ENCODE assay signal across 10 cellular contexts in genomic region chr12:1776139-1776975, GRCh38. TPM values are rescaled to one million over a fixed set of nuclear protein-coding genes. Genes with fewer than 3 reads are reported as not detected.
DNase-seq lines count a peak whose midpoint lies in the region; ATAC-seq and TF ChIP-seq lines count a peak whose summit lies in the region.
"Had no signal": no experiment of that assay in that cellular context is flagged by ENCODE, and none has a peak within 500 bp of the region (broad histone marks: within the 10 kb centered on the region; RNA-seq: fewer than 3 reads in every experiment).

No MANE protein-coding gene starts in this region.

- DNase-seq in activated naive CD4-positive, alpha-beta T cell treated with Interleukin-2 at 50 U/mL for 16 hours = no peak
- DNase-seq in SJSA1 (ENCODE audit: low read depth in 1 of 2, low spot score in 2 of 2) (peak in 1 of 2 experiments; percentile 61), fibroblast of the conjunctiva (ENCODE audit: low read depth) (peak; percentile 62), coronary artery (ENCODE audit: low spot score) (no peak), OCI-M2 (lab: John Stamatoyannopoulos, UW; ENCODE audit: unreplicated experiment) (no peak), GM10248 (ENCODE audit: extremely low spot score) (no peak)

- H3K27me3 Mint-ChIP-seq in activated naive CD4-positive, alpha-beta T cell treated with anti-CD3 and anti-CD28 coated beads, Interleukin-2, amount 50 U/mL, for 24 hours = no peaks in the 10 kb centered on the region
- H3K27me3 Mint-ChIP-seq in stimulated activated memory B cell treated with anti-CD40 and anti-IgM and Interleukin-4, amounts not matched to agents 10 μg/mL and 1 μg/mL and 100 μg/mL, for 72 hours = no peaks in the 10 kb centered on the region
- H3K27me3 Mint-ChIP-seq: B cell had no signal

- H3K36me3 Mint-ChIP-seq in activated naive CD4-positive, alpha-beta T cell treated with anti-CD3 and anti-CD28 coated beads, Interleukin-2, amount 50 U/mL, for 24 hours = peaks cover 16% of the 10 kb centered on the region
- H3K36me3 Mint-ChIP-seq in stimulated activated memory B cell treated with anti-CD40 and anti-IgM and Interleukin-4, amounts not matched to agents 10 μg/mL and 1 μg/mL and 100 μg/mL, for 72 hours = peaks cover 51% of the 10 kb centered on the region

- peaks cover 26% of the 10 kb centered on the region for H3K4me1 Mint-ChIP-seq in activated naive CD4-positive, alpha-beta T cell treated with anti-CD3 and anti-CD28 coated beads, Interleukin-2, amount 50 U/mL, for 24 hours
- peaks cover 14% of the 10 kb centered on the region for H3K4me1 Mint-ChIP-seq in stimulated activated memory B cell treated with anti-CD40 and anti-IgM and Interleukin-4, amounts not matched to agents 10 μg/mL and 1 μg/mL and 100 μg/mL, for 72 hours
- H3K4me1 Mint-ChIP-seq: B cell had no signal

- H3K36me3 ChIP-seq in SJSA1 = peaks cover 17% of the 10 kb centered on the region

- CTCF ChIA-PET in GM10248 (lab: Yijun Ruan, JAX) = interaction anchor here (0.6 to 4.4 kb wide), 8 partner anchors 9 to 142 kb away, joined by 3 to 19 read pairs (median 3); no protein-coding TSS in a partner anchor

- POLR2A ChIA-PET in GM10248 (lab: Yijun Ruan, JAX) = no interaction called here

- no peak for ATAC-seq in stimulated activated memory B cell treated with anti-CD40 and anti-IgM and Interleukin-4, amounts not matched to agents 10 μg/mL and 1 μg/mL and 100 μg/mL, for 72 hours

- H3K9me3 ChIP-seq in SJSA1 (replicated peaks) = no peaks in the 10 kb centered on the region

- H3K4me1 ChIP-seq in SJSA1 (replicated peaks) = peaks cover 29% of the 10 kb centered on the region

- H3K27ac ChIP-seq in SJSA1 (0 out of 2 replicates have a peak overlapping the region, but pooled peaks have one; percentile 3), coronary artery (no peak overlapping the region)
- H3K27ac ChIP-seq: KMS-11 had no signal

- TF ChIP-seq CTCF in coronary artery (IDR thresholded peaks at IDR 0.05) = no peak
- TF ChIP-seq CTCF in GM10248 (IDR thresholded peaks at IDR 0.05; ENCODE audit: control extremely low read depth, extremely low read depth, low read depth, missing control alignments) = no peak

- no peaks in the 10 kb centered on the region for H3K27me3 ChIP-seq in SJSA1 (replicated peaks)

- H3K4me3 ChIP-seq in SJSA1 = no peak overlapping the region
- no peak overlapping the region for H3K4me3 ChIP-seq in coronary artery

- H3K27ac Mint-ChIP-seq in activated naive CD4-positive, alpha-beta T cell treated with anti-CD3 and anti-CD28 coated beads, Interleukin-2, amount 50 U/mL, for 24 hours = peak overlapping the region; percentile 33
- peak overlapping the region; percentile 10 for H3K27ac Mint-ChIP-seq in stimulated activated memory B cell treated with anti-CD40 and anti-IgM and Interleukin-4, amounts not matched to agents 10 μg/mL and 1 μg/mL and 100 μg/mL, for 72 hours
- H3K27ac Mint-ChIP-seq: B cell had no signal

- no peaks in the 10 kb centered on the region for H3K9me3 Mint-ChIP-seq in activated naive CD4-positive, alpha-beta T cell treated with anti-CD3 and anti-CD28 coated beads, Interleukin-2, amount 50 U/mL, for 24 hours
- H3K9me3 Mint-ChIP-seq in stimulated activated memory B cell treated with anti-CD40 and anti-IgM and Interleukin-4, amounts not matched to agents 10 μg/mL and 1 μg/mL and 100 μg/mL, for 72 hours = no peaks in the 10 kb centered on the region

- no peak overlapping the region for H3K4me3 Mint-ChIP-seq in activated naive CD4-positive, alpha-beta T cell treated with anti-CD3 and anti-CD28 coated beads, Interleukin-2, amount 50 U/mL, for 24 hours
- no peak overlapping the region for H3K4me3 Mint-ChIP-seq in stimulated activated memory B cell treated with anti-CD40 and anti-IgM and Interleukin-4, amounts not matched to agents 10 μg/mL and 1 μg/mL and 100 μg/mL, for 72 hours
- H3K4me3 Mint-ChIP-seq: B cell had no signal

RNA-seq across cellular contexts. Expression of gene LRTM2, which starts 44.0 kb away (rescaled TPM):
- total RNA-seq in SJSA1 (2014; rRNA removed; shearing (Covaris generic)) = not detected in 2 replicates
- total RNA-seq: B cell had no signal
